In genomic region chr14:21099596-21099985, GRCh38 we compare ENCODE assay signal across 9 cellular contexts. TPM values are rescaled to one million over a fixed set of nuclear protein-coding genes. Genes with fewer than 3 reads are reported as not detected.
DNase-seq lines count a peak whose midpoint lies in the region; ATAC-seq, FAIRE-seq and TF ChIP-seq lines count a peak whose summit lies in the region.
"Had no signal": no experiment of that assay in that cellular context is flagged by ENCODE, and none has a peak within 500 bp of the region (broad histone marks: within the 10 kb centered on the region; RNA-seq: fewer than 3 reads in every experiment).

No MANE protein-coding gene starts in this region.

- 52 to 63% (median 58%) methylated on average over 5 of the region's 5 CpGs for WGBS in adrenal gland, 4 donors
- WGBS in mesendoderm (ENCODE audit: extremely low coverage, insufficient coverage, low lambda C conversion rate): no CpG with 5 or more reads among the region's 5 CpGs
- 62 to 70% methylated on average over 2 to 5 of the region's 5 CpGs for WGBS in transverse colon (ENCODE audit: low coverage in 1 of 2), 2 donors

- peaks cover 32% of the 10 kb centered on the region for H3K4me1 Mint-ChIP-seq in activated naive CD4-positive, alpha-beta T cell treated with anti-CD3 and anti-CD28 coated beads, Interleukin-2, amount 50 U/mL, for 24 hours

- in situ Hi-C loops in transverse colon (cut with MboI; ENCODE audit: low pct_ligation_motif_present in 1 of 4, low pct_unique_long_range_greater_than_20kb in 1 of 4, low sequenced_read_pairs in 3 of 4): no loop called here

- H2BK5ac ChIP-seq in mesendoderm (ENCODE audit: low read length): no peak overlapping the region

- ATAC-seq in activated naive CD4-positive, alpha-beta T cell treated with anti-CD3 and anti-CD28 coated beads, Interleukin-2, amount 50 U/mL, for 72 hours: no peak
- no peak for ATAC-seq in GM19452 (IDR thresholded peaks at IDR 0.05; ENCODE audit: unreplicated experiment)

- no peak overlapping the region for H2AK5ac ChIP-seq in mesendoderm (ENCODE audit: low read length)

- peak overlapping the region; percentile 37 for H3K9ac ChIP-seq in mesendoderm (ENCODE audit: low read length)

- H3K4me3 ChIP-seq in adrenal gland (peak overlapping the region in 1 of 4 donors; percentile 76), mesendoderm (ENCODE audit: low read length) (no peak overlapping the region), transverse colon (peak overlapping the region in 1 of 4 donors; percentile 63)

- H3K79me1 ChIP-seq in mesendoderm (ENCODE audit: low read length): peaks cover 3% of the 10 kb centered on the region

- no peaks in the 10 kb centered on the region for H3K36me3 Mint-ChIP-seq in activated naive CD4-positive, alpha-beta T cell treated with anti-CD3 and anti-CD28 coated beads, Interleukin-2, amount 50 U/mL, for 24 hours
- H3K36me3 Mint-ChIP-seq in activated naive CD4-positive, alpha-beta T cell treated with anti-CD3 and anti-CD28 coated beads, Interleukin-2, amount 50 U/mL, for 72 hours: peaks cover 6 to 13% of the 10 kb centered on the region in 2 donors

- H3K56ac ChIP-seq in mesendoderm (ENCODE audit: low read length): no peak overlapping the region

- H3K4me3 Mint-ChIP-seq in activated naive CD4-positive, alpha-beta T cell treated with anti-CD3 and anti-CD28 coated beads, Interleukin-2, amount 50 U/mL, for 24 hours: peak overlapping the region; percentile 92

- H3K4me2 ChIP-seq in mesendoderm (ENCODE audit: low read length): no peak overlapping the region

- TF ChIP-seq EP300 in transverse colon (IDR thresholded peaks at IDR 0.05; ENCODE audit: low read depth): no peak

- no peak overlapping the region for H3K23ac ChIP-seq in mesendoderm (ENCODE audit: low read length)

- H3K27me3 ChIP-seq in adrenal gland: no peaks in the 10 kb centered on the region
- no peaks in the 10 kb centered on the region for H3K27me3 ChIP-seq in mesendoderm (ENCODE audit: insufficient read depth, low read length, poor library complexity)
- H3K27me3 ChIP-seq in transverse colon: no peaks in the 10 kb centered on the region

- H3K79me2 ChIP-seq in mesendoderm (ENCODE audit: control insufficient read depth, insufficient read depth, low read length): peaks cover 15% of the 10 kb centered on the region

- H3K9me3 Mint-ChIP-seq in activated naive CD4-positive, alpha-beta T cell treated with anti-CD3 and anti-CD28 coated beads, Interleukin-2, amount 50 U/mL, for 24 hours: no peaks in the 10 kb centered on the region
- H3K9me3 Mint-ChIP-seq in activated naive CD4-positive, alpha-beta T cell treated with anti-CD3 and anti-CD28 coated beads, Interleukin-2, amount 50 U/mL, for 72 hours: no peaks in the 10 kb centered on the region

- peak overlapping the region; percentile 95 for H3K27ac Mint-ChIP-seq in activated naive CD4-positive, alpha-beta T cell treated with anti-CD3 and anti-CD28 coated beads, Interleukin-2, amount 50 U/mL, for 24 hours
- peak overlapping the region in 1 of 2 donors; percentile 80 for H3K27ac Mint-ChIP-seq in activated naive CD4-positive, alpha-beta T cell treated with anti-CD3 and anti-CD28 coated beads, Interleukin-2, amount 50 U/mL, for 72 hours

- intact Hi-C loops in adrenal gland (cut with DNase I): no loop called here
- intact Hi-C loops in transverse colon (cut with DNase I; ENCODE audit: low total_unique reads): no loop called here

- H3K9me3 ChIP-seq in adrenal gland (replicated peaks in 1 of 3): no peaks in the 10 kb centered on the region
- no peaks in the 10 kb centered on the region for H3K9me3 ChIP-seq in transverse colon

- no peak overlapping the region for H3K4ac ChIP-seq in mesendoderm (ENCODE audit: low read depth, low read length)

- H3K18ac ChIP-seq in mesendoderm (ENCODE audit: low read length): no peak overlapping the region

- H3K4me1 ChIP-seq in adrenal gland (replicated peaks in 1 of 2) (peaks cover 28 to 43% of the 10 kb centered on the region in 2 donors), mesendoderm (ENCODE audit: control insufficient read depth, low read depth, low read length) (peaks cover 15% of the 10 kb centered on the region), transverse colon (peaks cover 33 to 69% (median 63%) of the 10 kb centered on the region in 4 donors)

- H3K27ac ChIP-seq in adrenal gland: peak overlapping the region in 4 of 5 donors; percentile 70 to 95 (median 90)
- no peak overlapping the region for H3K27ac ChIP-seq in mesendoderm (ENCODE audit: low read depth, low read length)
- H3K27ac ChIP-seq in transverse colon: peak overlapping the region; percentile 91 to 99 (median 96)

- FAIRE-seq in GM12892 (lab: Jason Lieb, UNC): no peak

- H3K27me3 Mint-ChIP-seq in activated naive CD4-positive, alpha-beta T cell treated with anti-CD3 and anti-CD28 coated beads, Interleukin-2, amount 50 U/mL, for 24 hours: no peaks in the 10 kb centered on the region

- DNase-seq in activated naive CD4-positive, alpha-beta T cell treated with anti-CD3 and anti-CD28 coated beads, Interleukin-2, amount 50 U/mL, for 72 hours (ENCODE audit: low spot score in 2 of 2): no peak
- DNase-seq in adrenal gland: no peak
- DNase-seq in mesendoderm: no peak
- no peak for DNase-seq in transverse colon
- no peak for DNase-seq in GM19240 (ENCODE audit: insufficient read length, low spot score)
- no peak for DNase-seq in GM12892 (ENCODE audit: insufficient read length)
- DNase-seq: stimulated activated CD4-positive, alpha-beta T cell treated with anti-CD3 and anti-CD28 coated beads, Interleukin-1b, Interleukin-23, amount 100 ng/mL, for 48 hours had no signal

- H3K36me3 ChIP-seq in adrenal gland (replicated peaks in 1 of 2) (no peaks in the 10 kb centered on the region), mesendoderm (ENCODE audit: control insufficient read depth, insufficient read depth, low read length) (no peaks in the 10 kb centered on the region), transverse colon (no peaks in the 10 kb centered on the region)

- H2BK15ac ChIP-seq in mesendoderm (replicated peaks; ENCODE audit: low read depth): no peak overlapping the region

- TF ChIP-seq POLR2A in adrenal gland (IDR thresholded peaks at IDR 0.05): no peak
- TF ChIP-seq POLR2A in transverse colon (IDR thresholded peaks at IDR 0.05): no peak
- no peak for TF ChIP-seq POLR2A in GM12892 (IDR thresholded peaks at IDR 0.05; ENCODE audit: low read depth, low read length)

- H2BK120ac ChIP-seq in mesendoderm (ENCODE audit: low read depth, low read length): no peak overlapping the region

- H4K8ac ChIP-seq in mesendoderm (ENCODE audit: low read depth, low read length): no peak overlapping the region

- no peak for TF ChIP-seq CTCF in adrenal gland (IDR thresholded peaks at IDR 0.05)
- no peak for TF ChIP-seq CTCF in transverse colon (IDR thresholded peaks at IDR 0.05)

- H4K5ac ChIP-seq in mesendoderm (ENCODE audit: low read length): no peak overlapping the region

RNA-seq across cellular contexts. Expression of gene ZNF219, which starts 1.1 kb away (rescaled TPM):
- total RNA-seq in activated naive CD4-positive, alpha-beta T cell treated with anti-CD3 and anti-CD28 coated beads, Interleukin-2, amount 50 U/mL, for 72 hours: 10 to 100 TPM; 10.0 to 21.9 TPM
- total RNA-seq in adrenal gland: 100 to 1,000 TPM in 6 of 8 donors, 10 to 100 TPM in 2; 81.8 to 169 (median 113) TPM
- 10 to 100 TPM; 14.8 to 97.2 (median 85.8) TPM for polyA plus RNA-seq in adrenal gland
- polyA plus RNA-seq in mesendoderm (2013, experiment 1 of 2): 43.6 TPM
- polyA plus RNA-seq in mesendoderm (2013, experiment 2 of 2): 45.1 TPM
- 100 to 1,000 TPM in 2 of 4 donors, 10 to 100 TPM in 2; 68.4 to 135 (median 94.5) TPM for total RNA-seq in transverse colon
- polyA plus RNA-seq in GM12892 (2012; ENCODE audit: missing spikeins): 0.66 TPM

RNA-seq across cellular contexts. Expression of gene TMEM253, which starts 1.3 kb away (rescaled TPM):
- under 1 TPM in 1 of 2 donors, not detected in 1; 0.25 TPM for total RNA-seq in activated naive CD4-positive, alpha-beta T cell treated with anti-CD3 and anti-CD28 coated beads, Interleukin-2, amount 50 U/mL, for 72 hours
- total RNA-seq in adrenal gland (1 to 10 TPM in 5 of 8 donors, under 1 TPM in 2, not detected in 1; 0.55 to 3.9 (median 1.1) TPM), transverse colon (10 to 100 TPM; 13.1 to 63.7 (median 41.9) TPM)
- polyA plus RNA-seq in adrenal gland: 1 to 10 TPM; 2.6 to 8.8 (median 8.0) TPM
- 1.1 TPM for polyA plus RNA-seq in mesendoderm (2013, experiment 1 of 2)
- polyA plus RNA-seq in mesendoderm (2013, experiment 2 of 2): 1.2 TPM
- not detected for polyA plus RNA-seq in GM12892 (2012; ENCODE audit: missing spikeins)

RNA-seq across cellular contexts. Expression of gene ARHGEF40, which starts 29.5 kb away (rescaled TPM):
- total RNA-seq in activated naive CD4-positive, alpha-beta T cell treated with anti-CD3 and anti-CD28 coated beads, Interleukin-2, amount 50 U/mL, for 72 hours: under 1 TPM in 1 of 2 donors, not detected in 1; 0.23 TPM
- total RNA-seq in adrenal gland: 100 to 1,000 TPM; 108 to 258 (median 151) TPM
- 100 to 1,000 TPM; 126 to 148 (median 137) TPM for polyA plus RNA-seq in adrenal gland
- 29.5 TPM for polyA plus RNA-seq in mesendoderm (2013, experiment 1 of 2)
- polyA plus RNA-seq in mesendoderm (2013, experiment 2 of 2): 26.2 TPM
- 100 to 1,000 TPM in 1 of 4 donors, 10 to 100 TPM in 3; 55.6 to 138 (median 62.2) TPM for total RNA-seq in transverse colon
- polyA plus RNA-seq in GM12892 (2012; ENCODE audit: missing spikeins): 0.15 TPM

RNA-seq across cellular contexts. Expression of gene RNASE8, which starts 42.0 kb away (rescaled TPM):
- total RNA-seq in activated naive CD4-positive, alpha-beta T cell treated with anti-CD3 and anti-CD28 coated beads, Interleukin-2, amount 50 U/mL, for 72 hours: not detected
- not detected for total RNA-seq in adrenal gland
- polyA plus RNA-seq in adrenal gland: not detected
- not detected for polyA plus RNA-seq in mesendoderm (2013, experiment 1 of 2)
- not detected for polyA plus RNA-seq in mesendoderm (2013, experiment 2 of 2)
- total RNA-seq in transverse colon: not detected
- not detected for polyA plus RNA-seq in GM12892 (2012; ENCODE audit: missing spikeins)

RNA-seq across cellular contexts. Expression of gene OR5AU1, which starts 56.3 kb away (rescaled TPM):
- total RNA-seq in activated naive CD4-positive, alpha-beta T cell treated with anti-CD3 and anti-CD28 coated beads, Interleukin-2, amount 50 U/mL, for 72 hours: not detected
- total RNA-seq in adrenal gland: not detected
- polyA plus RNA-seq in adrenal gland: not detected
- polyA plus RNA-seq in mesendoderm (2013, experiment 1 of 2): 0.01 TPM
- 0.01 TPM for polyA plus RNA-seq in mesendoderm (2013, experiment 2 of 2)
- not detected for total RNA-seq in transverse colon
- not detected for polyA plus RNA-seq in GM12892 (2012; ENCODE audit: missing spikeins)

Comparison
In these comparisons a context has a peak if more than half of its experiments do, and no peak if none do; other contexts are left out.
1. RNA of gene ARHGEF40, which starts 29.5 kb away (total RNA-seq): 108 to 258 TPM in adrenal gland and 55.6 to 138 TPM in transverse colon; 0.23 TPM in activated naive CD4-positive, alpha-beta T cell treated with anti-CD3 and anti-CD28 coated beads, Interleukin-2, amount 50 U/mL, for 72 hours; every median in the first group is over 10 times any median in the second.